Comparison of ENCODE assay signal across 1 cellular context in genomic region chr20:20211988-20212518, GRCh38.
TF ChIP-seq lines count a peak whose summit lies in the region.

No MANE protein-coding gene starts in this region.

TF ChIP-seq in H1, 55 proteins besides CTCF, POLR2A, EP300 and RAD21:
- TF ChIP-seq SAP30 (IDR thresholded peaks at IDR 0.05; ENCODE audit: insufficient read depth, insufficient replicate concordance, low read length) = no peak
- no peak for TF ChIP-seq TEAD4 (IDR thresholded peaks at IDR 0.05; ENCODE audit: low read depth, low read length)
